Comparison of ENCODE assay signal across 9 cellular contexts in genomic region chr3:160027541-160028195, GRCh38. TPM values are rescaled to one million over a fixed set of nuclear protein-coding genes. Genes with fewer than 3 reads are reported as not detected.
A peak's percentile ranks its signal among the peaks of the same experiment; 100 is the strongest.
DNase-seq lines count a peak whose midpoint lies in the region; ATAC-seq, FAIRE-seq and TF ChIP-seq lines count a peak whose summit lies in the region.
"Had no signal": no experiment of that assay in that cellular context is flagged by ENCODE, and none has a peak within 500 bp of the region (broad histone marks: within the 10 kb centered on the region; RNA-seq: fewer than 3 reads in every experiment).

No MANE protein-coding gene starts in this region.

- no peaks in the 10 kb centered on the region for H3K27me3 Mint-ChIP-seq in activated naive CD8-positive, alpha-beta T cell treated with anti-CD3 and anti-CD28 coated beads, Interleukin-2, amount 10 ng/mL, durations not matched to agents 7 days and 5 days

- no peaks in the 10 kb centered on the region for H3K9me3 ChIP-seq in suprapubic skin
- H3K9me3 ChIP-seq in tibial nerve: no peaks in the 10 kb centered on the region
- H3K9me3 ChIP-seq in thyroid gland: no peaks in the 10 kb centered on the region
- H3K9me3 ChIP-seq: psoas muscle had no signal

- POLR2A ChIA-PET in activated naive CD8-positive, alpha-beta T cell treated with anti-CD3 and anti-CD28 coated beads, Interleukin-2, amount 10 ng/mL, durations not matched to agents 7 days and 5 days (lab: Charles Lee): no interaction called here

- ATAC-seq in GM18502 (IDR thresholded peaks at IDR 0.05; ENCODE audit: poor library complexity, unreplicated experiment): peak; percentile 91
- peak; percentile 90 for ATAC-seq in GM21723 (IDR thresholded peaks at IDR 0.05; ENCODE audit: unreplicated experiment)
- ATAC-seq in activated naive CD8-positive, alpha-beta T cell treated with anti-CD3 and anti-CD28 coated beads, Interleukin-2, amount 10 ng/mL, durations not matched to agents 7 days and 5 days (ENCODE audit: low read depth): peak; percentile 33
- ATAC-seq in stimulated activated naive CD8-positive, alpha-beta T cell treated with anti-CD3 and anti-CD28 coated beads, Interleukin-15, Interleukin-2, amounts not matched to agents 100 U/mL and 50 U/mL, for 24 hours: peak; percentile 71

- TF ChIP-seq CTCF in suprapubic skin (IDR thresholded peaks at IDR 0.05): no peak
- TF ChIP-seq CTCF in tibial nerve (IDR thresholded peaks at IDR 0.05): no peak
- TF ChIP-seq CTCF in thyroid gland (IDR thresholded peaks at IDR 0.05): no peak

- DNase-seq in HTR-8/SVneo (ENCODE audit: insufficient read length, low spot score) (peak; percentile 33), suprapubic skin (ENCODE audit: low spot score in 2 of 2) (no peak), tibial nerve (ENCODE audit: low spot score in 2 of 2) (no peak), thyroid gland (no peak)
- DNase-seq in activated naive CD8-positive, alpha-beta T cell treated with anti-CD3 and anti-CD28 coated beads, Interleukin-2, amount 10 ng/mL, durations not matched to agents 7 days and 5 days: no peak
- DNase-seq in stimulated activated naive CD8-positive, alpha-beta T cell treated with anti-CD3 and anti-CD28 coated beads, Interleukin-15, Interleukin-2, amounts not matched to agents 100 U/mL and 50 U/mL, for 24 hours: no peak
- DNase-seq: psoas muscle had no signal

- intact Hi-C loops in thyroid gland (cut with DNase I): no loop called here

- H3K4me1 ChIP-seq in suprapubic skin (no peaks in the 10 kb centered on the region), tibial nerve (no peaks in the 10 kb centered on the region), thyroid gland (no peaks in the 10 kb centered on the region)
- H3K4me1 ChIP-seq: psoas muscle had no signal

- peak overlapping the region; percentile 50 for H3K27ac Mint-ChIP-seq in activated naive CD8-positive, alpha-beta T cell treated with anti-CD3 and anti-CD28 coated beads, Interleukin-2, amount 10 ng/mL, durations not matched to agents 7 days and 5 days

- peaks cover 10% of the 10 kb centered on the region for H3K4me1 Mint-ChIP-seq in activated naive CD8-positive, alpha-beta T cell treated with anti-CD3 and anti-CD28 coated beads, Interleukin-2, amount 10 ng/mL, durations not matched to agents 7 days and 5 days

- no peak overlapping the region for H3K4me3 Mint-ChIP-seq in activated naive CD8-positive, alpha-beta T cell treated with anti-CD3 and anti-CD28 coated beads, Interleukin-2, amount 10 ng/mL, durations not matched to agents 7 days and 5 days

- WGBS in suprapubic skin: 64% methylated on average over 6 of the region's 6 CpGs
- 64 to 73% methylated on average over 6 of the region's 6 CpGs for WGBS in tibial nerve, 2 donors
- 73 to 88% methylated on average over 6 of the region's 6 CpGs for WGBS in thyroid gland, 2 donors

- no peaks in the 10 kb centered on the region for H3K36me3 ChIP-seq in suprapubic skin
- no peaks in the 10 kb centered on the region for H3K36me3 ChIP-seq in tibial nerve
- no peaks in the 10 kb centered on the region for H3K36me3 ChIP-seq in thyroid gland

- no peaks in the 10 kb centered on the region for H3K9me3 Mint-ChIP-seq in activated naive CD8-positive, alpha-beta T cell treated with anti-CD3 and anti-CD28 coated beads, Interleukin-2, amount 10 ng/mL, durations not matched to agents 7 days and 5 days

- TF ChIP-seq EP300 in suprapubic skin (IDR thresholded peaks at IDR 0.05) (no peak), tibial nerve (IDR thresholded peaks at IDR 0.05) (no peak)

- no peak overlapping the region for H3K4me3 ChIP-seq in suprapubic skin
- H3K4me3 ChIP-seq in tibial nerve: no peak overlapping the region
- no peak overlapping the region for H3K4me3 ChIP-seq in thyroid gland (replicated peaks in 1 of 3)
- H3K4me3 ChIP-seq: psoas muscle had no signal

- H3K36me3 Mint-ChIP-seq in activated naive CD8-positive, alpha-beta T cell treated with anti-CD3 and anti-CD28 coated beads, Interleukin-2, amount 10 ng/mL, durations not matched to agents 7 days and 5 days: no peaks in the 10 kb centered on the region

- no peak overlapping the region for H3K27ac ChIP-seq in suprapubic skin
- H3K27ac ChIP-seq in tibial nerve: no peak overlapping the region
- no peak overlapping the region for H3K27ac ChIP-seq in thyroid gland
- H3K27ac ChIP-seq: psoas muscle had no signal

- no peak for FAIRE-seq in HTR-8/SVneo (lab: Jason Lieb, UNC)

- TF ChIP-seq POLR2A in suprapubic skin (IDR thresholded peaks at IDR 0.05): no peak
- no peak for TF ChIP-seq POLR2A in tibial nerve (IDR thresholded peaks at IDR 0.05)
- no peak for TF ChIP-seq POLR2A in thyroid gland (IDR thresholded peaks at IDR 0.05)

- H3K27me3 ChIP-seq in suprapubic skin (no peaks in the 10 kb centered on the region), tibial nerve (no peaks in the 10 kb centered on the region), thyroid gland (no peaks in the 10 kb centered on the region)

RNA-seq across cellular contexts. Expression of gene IL12A, which starts 39.0 kb away (rescaled TPM):
- under 1 TPM; 0.19 to 0.65 TPM for total RNA-seq in activated naive CD8-positive, alpha-beta T cell treated with anti-CD3 and anti-CD28 coated beads, Interleukin-2, amount 10 ng/mL, durations not matched to agents 7 days and 5 days
- total RNA-seq in suprapubic skin (under 1 TPM in 1 of 4 donors, not detected in 3; 0.30 TPM), tibial nerve (under 1 TPM in 1 of 4 donors, not detected in 3; 0.60 TPM), thyroid gland (1 to 10 TPM in 1 of 4 donors, under 1 TPM in 1, not detected in 2; 0.75 to 1.4 TPM)

Comparison
In these comparisons a context has a peak if more than half of its experiments do, and no peak if none do; other contexts are left out.
1. ATAC-seq: peak in every context shown above with its lines; median percentile 91 in GM18502; 90 in GM21723; 71 in stimulated activated naive CD8-positive, alpha-beta T cell treated with anti-CD3 and anti-CD28 coated beads, Interleukin-15, Interleukin-2, amounts not matched to agents 100 U/mL and 50 U/mL, for 24 hours; 33 in activated naive CD8-positive, alpha-beta T cell treated with anti-CD3 and anti-CD28 coated beads, Interleukin-2, amount 10 ng/mL, durations not matched to agents 7 days and 5 days.